Comparison of ENCODE assay signal across 8 cellular contexts in genomic region chr6:32852018-32852843, GRCh38. TPM values are rescaled to one million over a fixed set of nuclear protein-coding genes. Genes with fewer than 3 reads are reported as not detected.
DNase-seq lines count a peak whose midpoint lies in the region; ATAC-seq, FAIRE-seq and TF ChIP-seq lines count a peak whose summit lies in the region.

No MANE protein-coding gene starts in this region.

- H3K4me1 ChIP-seq in ascending aorta = peaks cover 4 to 9% of the 10 kb centered on the region in 2 donors

- peak overlapping the region; percentile 97 to 100 (median 100) for H3K27ac Mint-ChIP-seq in immature natural killer cell
- H3K27ac Mint-ChIP-seq in stimulated activated memory B cell treated with anti-CD40 and anti-IgM and Interleukin-4, amounts not matched to agents 10 μg/mL and 1 μg/mL and 100 μg/mL, for 72 hours = peak overlapping the region; percentile 95

- H3K27me3 ChIP-seq in AG04450 (ENCODE audit: control insufficient read depth, insufficient read depth, low read length) = peaks cover 2% of the 10 kb centered on the region
- H3K27me3 ChIP-seq in ascending aorta = no peaks in the 10 kb centered on the region

- peak overlapping the region; percentile 92 to 100 (median 98) for H3K4me3 Mint-ChIP-seq in immature natural killer cell
- H3K4me3 Mint-ChIP-seq in stimulated activated memory B cell treated with anti-CD40 and anti-IgM and Interleukin-4, amounts not matched to agents 10 μg/mL and 1 μg/mL and 100 μg/mL, for 72 hours = peak overlapping the region; percentile 95

- H3K36me3 Mint-ChIP-seq in immature natural killer cell = peaks cover 35 to 61% (median 52%) of the 10 kb centered on the region in 3 donors
- H3K36me3 Mint-ChIP-seq in stimulated activated memory B cell treated with anti-CD40 and anti-IgM and Interleukin-4, amounts not matched to agents 10 μg/mL and 1 μg/mL and 100 μg/mL, for 72 hours = peaks cover 67% of the 10 kb centered on the region

- H3K27me3 Mint-ChIP-seq in immature natural killer cell (ENCODE audit: low read depth in 3 of 3) = peaks cover 7 to 23% (median 19%) of the 10 kb centered on the region in 3 donors
- H3K27me3 Mint-ChIP-seq in stimulated activated memory B cell treated with anti-CD40 and anti-IgM and Interleukin-4, amounts not matched to agents 10 μg/mL and 1 μg/mL and 100 μg/mL, for 72 hours = no peaks in the 10 kb centered on the region

- intact Hi-C loops in ascending aorta (cut with DNase I) = loop anchor here (2.0 to 10.0 kb wide), 3 partner anchors 121 to 1647 kb away; no protein-coding TSS in a partner anchor

- no peaks in the 10 kb centered on the region for H3K9me3 Mint-ChIP-seq in immature natural killer cell
- no peaks in the 10 kb centered on the region for H3K9me3 Mint-ChIP-seq in stimulated activated memory B cell treated with anti-CD40 and anti-IgM and Interleukin-4, amounts not matched to agents 10 μg/mL and 1 μg/mL and 100 μg/mL, for 72 hours

- peaks cover 7% of the 10 kb centered on the region; the same call in 1 of the 2 replicates for H3K9me3 ChIP-seq in AG04450 (ENCODE audit: control insufficient read depth, insufficient read depth, low read length)
- no peaks in the 10 kb centered on the region for H3K9me3 ChIP-seq in ascending aorta

- H3K4me1 Mint-ChIP-seq in immature natural killer cell = peaks cover 77 to 81% of the 10 kb centered on the region in 2 donors
- H3K4me1 Mint-ChIP-seq in stimulated activated memory B cell treated with anti-CD40 and anti-IgM and Interleukin-4, amounts not matched to agents 10 μg/mL and 1 μg/mL and 100 μg/mL, for 72 hours = peaks cover 65% of the 10 kb centered on the region

- ATAC-seq in stimulated activated memory B cell treated with anti-CD40 and anti-IgM and Interleukin-4, amounts not matched to agents 10 μg/mL and 1 μg/mL and 100 μg/mL, for 72 hours = no peak

- CTCF ChIA-PET in AG04450 (lab: Charles Lee) = interaction anchor here (1.1 to 8.0 kb wide), 5 partner anchors 13 to 42 kb away, joined by 5 to 153 read pairs (median 61); partner anchors contain the start of gene TAP2

- DNase-seq in AG04450 (ENCODE audit: low read depth, low spot score) = no peak
- DNase-seq in HTR-8/SVneo (ENCODE audit: insufficient read length, low spot score) = peak; percentile 5
- DNase-seq in ascending aorta (ENCODE audit: low spot score in 2 of 2) = peak in 1 of 2 donors; percentile 74
- DNase-seq in immature natural killer cell = peak in 2 of 3 donors; percentile 29 to 35
- DNase-seq in HPDE6-E6E7 (ENCODE audit: extremely low spot score) = no peak
- no peak for DNase-seq in NCI-H2029 treated with DMSO at 0.1 percent for 48 hours (lab: John Stamatoyannopoulos, UW)
- DNase-seq in NCI-H510A treated with DMSO at 0.1 percent for 48 hours (lab: John Stamatoyannopoulos, UW) = no peak

- TF ChIP-seq CTCF in AG04450 (IDR thresholded peaks at IDR 0.05; ENCODE audit: low read depth, low read length) (no peak), ascending aorta (IDR thresholded peaks at IDR 0.05) (no peak)

- H3K4me3 ChIP-seq in AG04450 (ENCODE audit: low read depth, low read length) = peak overlapping the region; percentile 86
- H3K4me3 ChIP-seq in ascending aorta = peak overlapping the region; percentile 86 to 89

- H3K36me3 ChIP-seq in ascending aorta = peaks cover 29 to 35% of the 10 kb centered on the region in 2 donors

- POLR2A ChIA-PET in AG04450 (lab: Yijun Ruan, JAX) = interaction anchor here (1.4 to 2.3 kb wide), 2 partner anchors 14 to 119 kb away, joined by 8 to 27 read pairs; partner anchors contain the start of gene TAP2

- H3K27ac ChIP-seq in AG04450 (ENCODE audit: low read depth, low read length) = peak overlapping the region; percentile 93
- peak overlapping the region; percentile 92 to 97 for H3K27ac ChIP-seq in ascending aorta

- no peak for FAIRE-seq in HTR-8/SVneo (lab: Jason Lieb, UNC)

RNA-seq across cellular contexts. Expression of gene TAP1, which starts 1.3 kb away (rescaled TPM):
- polyA plus RNA-seq in AG04450 (2011; rRNA removed) = 38.6 and 43.6 TPM in 2 replicates
- polyA minus RNA-seq in AG04450 (2011; rRNA and poly(A)+ RNA removed) = 36.4 and 45.8 TPM in 2 replicates
- total RNA-seq in ascending aorta = 51.2 TPM
- 100 to 1,000 TPM; 310 to 465 (median 439) TPM for polyA plus RNA-seq in immature natural killer cell

RNA-seq across cellular contexts. Expression of gene PSMB9, which starts 1.8 kb away (rescaled TPM):
- polyA plus RNA-seq in AG04450 (2011; rRNA removed) (34.8 and 38.4 TPM in 2 replicates), immature natural killer cell (1,000 to 10,000 TPM in 1 of 3 donors, 100 to 1,000 TPM in 2; 694 to 1,190 (median 822) TPM)
- 16.8 and 20.6 TPM in 2 replicates for polyA minus RNA-seq in AG04450 (2011; rRNA and poly(A)+ RNA removed)
- total RNA-seq in ascending aorta = 42.8 TPM

RNA-seq across cellular contexts. Expression of gene PSMB8, which starts 8.4 kb away (rescaled TPM):
- polyA plus RNA-seq in AG04450 (2011; rRNA removed) (62.0 and 70.0 TPM in 2 replicates), immature natural killer cell (100 to 1,000 TPM; 495 to 696 (median 528) TPM)
- polyA minus RNA-seq in AG04450 (2011; rRNA and poly(A)+ RNA removed) = 25.3 and 28.0 TPM in 2 replicates
- total RNA-seq in ascending aorta = 18.4 TPM

RNA-seq across cellular contexts. Expression of gene TAP2, which starts 13.7 kb away (rescaled TPM):
- 15.3 and 15.4 TPM in 2 replicates for polyA plus RNA-seq in AG04450 (2011; rRNA removed)
- polyA minus RNA-seq in AG04450 (2011; rRNA and poly(A)+ RNA removed) = 39.9 and 55.3 TPM in 2 replicates
- 26.7 TPM for total RNA-seq in ascending aorta
- polyA plus RNA-seq in immature natural killer cell = 10 to 100 TPM; 16.9 to 67.6 (median 30.4) TPM

RNA-seq across cellular contexts. Expression of gene HLA-DOB, which starts 35.4 kb away (rescaled TPM):
- not detected in 2 replicates for polyA plus RNA-seq in AG04450 (2011; rRNA removed)
- polyA minus RNA-seq in AG04450 (2011; rRNA and poly(A)+ RNA removed) = not detected in 2 replicates
- total RNA-seq in ascending aorta = not detected
- 1 to 10 TPM in 2 of 3 donors, under 1 TPM in 1; 0.45 to 6.6 (median 4.8) TPM for polyA plus RNA-seq in immature natural killer cell

Comparison
In these comparisons a context has a peak if more than half of its experiments do, and no peak if none do; other contexts are left out.
1. DNase-seq: peak in HTR-8/SVneo (single experiment) and immature natural killer cell (2 of 3); none in AG04450 (single experiment), HPDE6-E6E7 (single experiment), NCI-H2029 treated with DMSO at 0.1 percent for 48 hours (single experiment) and NCI-H510A treated with DMSO at 0.1 percent for 48 hours (single experiment).
2. RNA of gene PSMB9, which starts 1.8 kb away (polyA plus RNA-seq): 694 to 1,190 TPM in immature natural killer cell; 34.8 to 38.4 TPM in AG04450; every median in the first group is over 10 times any median in the second.